In genomic region chr3:126266291-126266840, GRCh38 we compare ENCODE assay signal across 10 cellular contexts.
DNase-seq lines count a peak whose midpoint lies in the region; ATAC-seq and TF ChIP-seq lines count a peak whose summit lies in the region.
"Had no signal": no experiment of that assay in that cellular context is flagged by ENCODE, and none has a peak within 500 bp of the region (broad histone marks: within the 10 kb centered on the region; RNA-seq: fewer than 3 reads in every experiment).

No MANE protein-coding gene starts in this region.

- CTCF ChIA-PET in A673 (lab: Charles Lee) = no interaction called here

- H3K27me3 ChIP-seq in heart right ventricle = peaks cover 0 to 18% (median 0%) of the 10 kb centered on the region in 7 donors
- no peaks in the 10 kb centered on the region for H3K27me3 ChIP-seq in osteoblast (ENCODE audit: insufficient read depth, low read length)
- no peaks in the 10 kb centered on the region for H3K27me3 ChIP-seq in A673 (replicated peaks; ENCODE audit: insufficient read depth, low read depth, low read length, poor library complexity)

- 44 to 45% methylated on average over 15 of the region's 15 CpGs for WGBS in heart right ventricle, 2 donors

- peak overlapping the region in 1 of 10 donors; percentile 26 for H3K4me3 ChIP-seq in heart right ventricle
- no peak overlapping the region for H3K4me3 ChIP-seq in osteoblast (ENCODE audit: insufficient read depth, low read length)
- no peak overlapping the region for H3K4me3 ChIP-seq in A673 (ENCODE audit: low read depth, low read length, poor library complexity, severe bottlenecking)

- POLR2A ChIA-PET in A673 (lab: Charles Lee; ENCODE audit: low non-redundant PET) = no interaction called here

- ATAC-seq in Right ventricle myocardium inferior (peak; percentile 79), heart right ventricle (peak; percentile 39 to 86 (median 80)), GM18502 (IDR thresholded peaks at IDR 0.05; ENCODE audit: poor library complexity, unreplicated experiment) (no peak)

- peak overlapping the region; percentile 35 for H2AFZ ChIP-seq in osteoblast (ENCODE audit: low read length)

- H4K20me1 ChIP-seq in osteoblast (ENCODE audit: insufficient read depth, low read length) = no peaks in the 10 kb centered on the region

- peaks cover 0 to 8% (median 0%) of the 10 kb centered on the region in 11 donors for H3K9me3 ChIP-seq in heart right ventricle
- no peaks in the 10 kb centered on the region for H3K9me3 ChIP-seq in osteoblast (ENCODE audit: low read depth, low read length)
- H3K9me3 ChIP-seq in A673 (ENCODE audit: low read depth, low read length, poor library complexity, severe bottlenecking) = no peaks in the 10 kb centered on the region

- H3K79me2 ChIP-seq in osteoblast (ENCODE audit: insufficient read depth, low read length) = no peaks in the 10 kb centered on the region

- H3K27ac ChIP-seq in heart right ventricle (peak overlapping the region in 9 of 10 donors; percentile 76 to 94 (median 88)), osteoblast (ENCODE audit: low read depth, low read length) (peak overlapping the region; percentile 72), A673 (ENCODE audit: low read depth, low read length, poor library complexity, severe bottlenecking) (no peak overlapping the region)

- no TSS peak for BruUV-seq in A673 (replicated peaks; lab: Mats Ljungman, UMichigan)

- H3K4me1 ChIP-seq in heart right ventricle = peaks cover 5 to 43% (median 27%) of the 10 kb centered on the region in 9 donors
- H3K4me1 ChIP-seq in osteoblast (ENCODE audit: insufficient read depth, low read length) = peaks cover 21% of the 10 kb centered on the region
- H3K4me1 ChIP-seq in A673 (ENCODE audit: insufficient read depth, low read length, poor library complexity, severe bottlenecking) = peaks cover 37% of the 10 kb centered on the region

- TF ChIP-seq CTCF in heart right ventricle (IDR thresholded peaks at IDR 0.05) = no peak
- TF ChIP-seq CTCF in osteoblast (IDR thresholded peaks at IDR 0.05; ENCODE audit: extremely low read depth, low read depth, low read length) = no peak
- no peak for TF ChIP-seq CTCF in A673 (conservative IDR thresholded peaks at IDR 0.05; ENCODE audit: low read depth, low read length)

- intact Hi-C loops in Right ventricle myocardium inferior (cut with DNase I) = loop anchor here (5.0 kb wide), 1 partner anchor 206 kb away; no protein-coding TSS in a partner anchor
- intact Hi-C loops in cardiac septum (cut with DNase I) = loop anchor here (2.0 to 5.0 kb wide), 2 partner anchors 20 to 36 kb away; no protein-coding TSS in a partner anchor
- intact Hi-C loops in heart right ventricle (cut with DNase I) = loop anchor here in 5 of 10 donors (2.0 to 10.0 kb wide), 4 partner anchors 88 to 208 kb away; partner anchors contain the start of genes KLF15 (in 4 of the 5) and ZXDC (in 1 of the 5)
- intact Hi-C loops in A673 (cut with micrococcal nuclease; ENCODE audit: unreplicated experiment) = no loop called here

- H3K36me3 ChIP-seq in heart right ventricle (no peaks in the 10 kb centered on the region), osteoblast (ENCODE audit: insufficient read depth, low read length) (no peaks in the 10 kb centered on the region), A673 (ENCODE audit: insufficient read depth, low read length, poor library complexity, severe bottlenecking) (no peaks in the 10 kb centered on the region)

- DNase-seq in Right ventricle myocardium inferior (ENCODE audit: missing footprints) (peak; percentile 84), cardiac septum (ENCODE audit: low spot score) (no peak), heart right ventricle (peak; percentile 51 to 79), osteoblast (ENCODE audit: insufficient read length, low spot score, missing footprints) (peak; percentile 89), DMS79 treated with DMSO at 0.1 percent for 48 hours (lab: John Stamatoyannopoulos, UW) (no peak), DMS79 (lab: John Stamatoyannopoulos, UW) (no peak), A673 (ENCODE audit: low spot score) (no peak)
- DNase-seq: 8988T, NCI-H1694 treated with DMSO at 0.1 percent for 48 hours had no signal

- peak overlapping the region; percentile 79 for H3K4me2 ChIP-seq in osteoblast (ENCODE audit: insufficient read depth, low read length)

Comparison
In these comparisons a context has a peak if more than half of its experiments do, and no peak if none do; other contexts are left out.
1. DNase-seq: peak in Right ventricle myocardium inferior (single experiment), heart right ventricle (2 of 2) and osteoblast (single experiment); none in cardiac septum (single experiment), DMS79 treated with DMSO at 0.1 percent for 48 hours (single experiment), DMS79 (single experiment) and A673 (single experiment).